ENCODE assay signal across 2 cellular contexts in genomic region chr10:101694674-101695403, GRCh38.
A peak's percentile ranks its signal among the peaks of the same experiment; 100 is the strongest.
TF ChIP-seq lines count a peak whose summit lies in the region.

TSS of gene FBXW4 (minus strand) at chr10:101695170. CDS start at chr10:101695105, 65 bp downstream.

TF ChIP-seq in HEK293, 187 proteins besides CTCF, POLR2A, EP300 and RAD21 (continued from another document and continues in another):
- TF ChIP-seq ZNF549 (tag by site-specific recombination; IDR thresholded peaks at IDR 0.05) (no peak), SETDB1 (IDR thresholded peaks at IDR 0.05; ENCODE audit: insufficient read length, low read length) (no peak), FEZF1 (tag by site-specific recombination; IDR thresholded peaks at IDR 0.05) (no peak), ZBTB10 (tag by site-specific recombination; IDR thresholded peaks at IDR 0.05) (peak; percentile 62), GFI1B (tag by site-specific recombination; IDR thresholded peaks at IDR 0.05) (0 out of 2 replicates have a peak, but pooled peaks have one; percentile 26), ZNF324 (tag by site-specific recombination; IDR thresholded peaks at IDR 0.05) (peak; percentile 92), PRDM10 (tag by site-specific recombination; IDR thresholded peaks at IDR 0.05) (peak; percentile 66; the same call in 1 of the 2 replicates), ZNF184 (tag by site-specific recombination; IDR thresholded peaks at IDR 0.05) (no peak), KLF7 (tag by site-specific recombination; IDR thresholded peaks at IDR 0.05; ENCODE audit: borderline replicate concordance) (0 out of 2 replicates have a peak, but pooled peaks have one; percentile 61), ZNF391 (tag by site-specific recombination; IDR thresholded peaks at IDR 0.05; ENCODE audit: borderline replicate concordance, low read depth) (0 out of 2 replicates have a peak, but pooled peaks have one; percentile 56), BCL11A (tag by site-specific recombination; IDR thresholded peaks at IDR 0.05; ENCODE audit: low read depth) (0 out of 2 replicates have a peak, but pooled peaks have one; percentile 33), REST (tag by site-specific recombination; IDR thresholded peaks at IDR 0.05) (no peak; the same call in 1 of the 2 replicates), ZNF2 (tag by site-specific recombination; IDR thresholded peaks at IDR 0.05) (peak; percentile 89; the same call in 1 of the 2 replicates), KLF1 (tag by site-specific recombination; IDR thresholded peaks at IDR 0.05) (peak; percentile 54), HOXD13 (CRISPR knock-in tag; IDR thresholded peaks at IDR 0.05; ENCODE audit: borderline replicate concordance) (no peak), GLIS2 (tag by site-specific recombination; IDR thresholded peaks at IDR 0.05) (peak; percentile 71; the same call in 1 of the 2 replicates)

TF ChIP-seq in HepG2, 621 proteins besides CTCF, POLR2A, EP300 and RAD21 (continued from another document and continues in another):
- TF ChIP-seq ZNF512B (CRISPR knock-in tag; IDR thresholded peaks at IDR 0.05; ENCODE audit: borderline replicate concordance) (no peak), ZNF160 (CRISPR knock-in tag; IDR thresholded peaks at IDR 0.05) (peak; percentile 71), ZGPAT (CRISPR knock-in tag; IDR thresholded peaks at IDR 0.05) (peak; percentile 36; the same call in 1 of the 2 replicates), ETV5 (CRISPR knock-in tag; IDR thresholded peaks at IDR 0.05; ENCODE audit: borderline replicate concordance) (no peak; the same call in 1 of the 2 replicates), HMGXB3 (CRISPR knock-in tag; IDR thresholded peaks at IDR 0.05; ENCODE audit: borderline replicate concordance) (0 out of 2 replicates have a peak, but pooled peaks have one; percentile 29), CAMTA2 (CRISPR knock-in tag; IDR thresholded peaks at IDR 0.05; ENCODE audit: borderline replicate concordance) (no peak), HDAC1 (CRISPR knock-in tag; IDR thresholded peaks at IDR 0.05) (peak; percentile 43; the same call in 1 of the 2 replicates), ZNF225 (CRISPR knock-in tag; IDR thresholded peaks at IDR 0.05) (no peak), ZNF460 (CRISPR knock-in tag; IDR thresholded peaks at IDR 0.05; ENCODE audit: borderline replicate concordance) (no peak), ZNF788 (CRISPR knock-in tag; IDR thresholded peaks at IDR 0.05; ENCODE audit: borderline replicate concordance) (0 out of 2 replicates have a peak, but pooled peaks have one; percentile 36), ELF1 (CRISPR knock-in tag; IDR thresholded peaks at IDR 0.05) (peak; percentile 35), TBP (CRISPR knock-in tag; IDR thresholded peaks at IDR 0.05) (no peak), ZFP36L2 (CRISPR knock-in tag; IDR thresholded peaks at IDR 0.05) (no peak), CREB1 (IDR thresholded peaks at IDR 0.05) (no peak), CREB1 (CRISPR knock-in tag; IDR thresholded peaks at IDR 0.05) (no peak), ZNF547 (CRISPR knock-in tag; IDR thresholded peaks at IDR 0.05) (0 out of 2 replicates have a peak, but pooled peaks have one; percentile 36), EEA1 (CRISPR knock-in tag; IDR thresholded peaks at IDR 0.05; ENCODE audit: borderline replicate concordance) (no peak), IRF9 (CRISPR knock-in tag; IDR thresholded peaks at IDR 0.05; ENCODE audit: borderline replicate concordance) (no peak; the same call in 1 of the 2 replicates), ZNF678 (CRISPR knock-in tag; IDR thresholded peaks at IDR 0.05) (no peak), GMEB2 (CRISPR knock-in tag; IDR thresholded peaks at IDR 0.05; ENCODE audit: low read depth) (no peak), CREB3 (CRISPR knock-in tag; IDR thresholded peaks at IDR 0.05) (no peak), AHR (CRISPR knock-in tag; IDR thresholded peaks at IDR 0.05) (peak; percentile 33; the same call in 1 of the 2 replicates), MTF2 (CRISPR knock-in tag; IDR thresholded peaks at IDR 0.05; ENCODE audit: borderline replicate concordance) (no peak), ZNF33A (CRISPR knock-in tag; IDR thresholded peaks at IDR 0.05; ENCODE audit: borderline replicate concordance) (no peak), ZNF777 (CRISPR knock-in tag; IDR thresholded peaks at IDR 0.05) (peak; percentile 26; the same call in 1 of the 2 replicates), ZNF891 (CRISPR knock-in tag; IDR thresholded peaks at IDR 0.05) (peak; percentile 40; the same call in 1 of the 2 replicates), ZNF746 (CRISPR knock-in tag; IDR thresholded peaks at IDR 0.05) (peak; percentile 8; the same call in 1 of the 2 replicates), GZF1 (CRISPR knock-in tag; IDR thresholded peaks at IDR 0.05) (peak; percentile 75; the same call in 1 of the 2 replicates), ZFX (CRISPR knock-in tag; IDR thresholded peaks at IDR 0.05; ENCODE audit: low read depth) (peak; percentile 52), ZNF572 (CRISPR knock-in tag; IDR thresholded peaks at IDR 0.05) (no peak), ZMAT3 (CRISPR knock-in tag; conservative IDR thresholded peaks at IDR 0.05) (peak; percentile 52; the same call in 1 of the 2 replicates), MXI1 (IDR thresholded peaks at IDR 0.05; ENCODE audit: borderline replicate concordance, low read depth, low read length) (peak; percentile 48; the same call in 1 of the 3 replicates), MYNN (CRISPR knock-in tag; IDR thresholded peaks at IDR 0.05; ENCODE audit: low read depth) (no peak), UBTF (CRISPR knock-in tag; IDR thresholded peaks at IDR 0.05) (peak; percentile 80), THAP9 (CRISPR knock-in tag; IDR thresholded peaks at IDR 0.05; ENCODE audit: borderline replicate concordance) (0 out of 2 replicates have a peak, but pooled peaks have one; percentile 9), ZNF790 (CRISPR knock-in tag; IDR thresholded peaks at IDR 0.05; ENCODE audit: borderline replicate concordance) (no peak)
